8 cellular contexts compared by ENCODE assay signal in the genomic region with DNA sequence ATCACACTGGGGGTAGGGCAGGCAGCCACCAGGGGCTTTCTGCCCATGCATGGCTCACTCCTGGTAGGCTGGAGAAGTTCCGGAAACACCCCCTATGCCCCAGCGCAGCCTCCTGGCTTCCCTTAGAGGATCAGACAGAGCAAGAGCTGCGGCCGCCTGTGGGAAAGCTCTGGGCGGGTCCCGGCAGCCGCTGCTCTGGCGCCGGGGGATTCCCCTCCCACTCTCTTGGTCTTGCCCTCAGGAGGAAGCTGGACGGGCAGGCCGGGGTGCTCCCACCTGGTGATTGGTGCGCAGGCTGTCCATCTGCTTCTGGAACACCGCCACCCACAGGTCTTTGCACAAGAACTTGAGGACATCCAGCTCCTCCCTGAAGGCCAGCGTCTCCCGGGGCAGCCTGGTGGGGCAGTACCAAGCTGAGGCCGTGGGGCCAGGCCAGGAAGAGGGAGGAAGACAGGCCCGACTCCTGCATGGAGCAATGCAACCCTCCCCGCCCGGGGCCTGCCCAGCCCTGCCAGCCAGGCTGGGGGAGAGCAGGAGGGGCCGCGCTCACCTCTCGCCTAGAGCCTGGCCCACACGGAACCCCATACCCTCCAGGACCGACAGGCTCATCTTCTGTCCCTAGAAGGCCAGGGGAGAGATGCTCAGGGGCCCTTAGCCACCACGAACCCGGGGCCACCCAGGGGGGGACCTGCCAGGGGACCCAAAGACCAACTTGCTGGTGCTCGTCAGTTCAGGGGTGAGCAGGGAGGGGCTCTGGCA. TPM values are rescaled to one million over a fixed set of nuclear protein-coding genes. Genes with fewer than 3 reads are reported as not detected.
A peak's percentile ranks its signal among the peaks of the same experiment; 100 is the strongest.
DNase-seq lines count a peak whose midpoint lies in the region; ATAC-seq and TF ChIP-seq lines count a peak whose summit lies in the region.

No MANE protein-coding gene starts in this region.

- no peaks in the 10 kb centered on the region for H3K9me3 Mint-ChIP-seq in activated CD4-positive, alpha-beta T cell treated with anti-CD3 and anti-CD28 coated beads, Interleukin-2, amount 10 ng/mL, durations not matched to agents 24 days and 14 days

- H3K4me1 Mint-ChIP-seq in activated CD4-positive, alpha-beta T cell treated with anti-CD3 and anti-CD28 coated beads, Interleukin-2, amount 10 ng/mL, durations not matched to agents 24 days and 14 days = peaks cover 16% of the 10 kb centered on the region

- H3K27me3 ChIP-seq in BJ (ENCODE audit: control insufficient read depth, insufficient read depth, low read length) = 0 out of 2 replicates have a peak, but pooled peaks cover 6% of the 10 kb centered on the region

- no peak overlapping the region for H3K4me3 ChIP-seq in BJ (ENCODE audit: low read depth, low read length)

- TF ChIP-seq CTCF in BJ (IDR thresholded peaks at IDR 0.05; ENCODE audit: insufficient read depth, low read depth, low read length) = peak; percentile 20; the same call in 1 of the 2 replicates

- H3K4me3 Mint-ChIP-seq in activated CD4-positive, alpha-beta T cell treated with anti-CD3 and anti-CD28 coated beads, Interleukin-2, amount 10 ng/mL, durations not matched to agents 24 days and 14 days = no peak overlapping the region

- POLR2A ChIA-PET in BJ (lab: Charles Lee) = no interaction called here

- peak; percentile 67 for ATAC-seq in GM19328 (IDR thresholded peaks at IDR 0.05; ENCODE audit: unreplicated experiment)
- peak; percentile 47 for ATAC-seq in sciatic nerve

- DNase-seq in BJ (ENCODE audit: low read depth) (no peak), HK-2 (ENCODE audit: unreplicated experiment) (peak; percentile 95), fibroblast of peridontal ligament (ENCODE audit: extremely low read depth) (peak; percentile 19), sciatic nerve (ENCODE audit: low spot score) (no peak), amniotic stem cell (lab: John Stamatoyannopoulos, UW) (no peak), dedifferentiated amniotic fluid mesenchymal stem cell (ENCODE audit: extremely low spot score) (no peak)
- DNase-seq in activated CD4-positive, alpha-beta T cell treated with anti-CD3 and anti-CD28 coated beads, Interleukin-2, amount 10 ng/mL, durations not matched to agents 24 days and 14 days = peak; percentile 89

- H3K27me3 Mint-ChIP-seq in activated CD4-positive, alpha-beta T cell treated with anti-CD3 and anti-CD28 coated beads, Interleukin-2, amount 10 ng/mL, durations not matched to agents 24 days and 14 days = peaks cover 4% of the 10 kb centered on the region

- H3K36me3 ChIP-seq in BJ (ENCODE audit: control insufficient read depth, insufficient read depth, low read length) = no peaks in the 10 kb centered on the region

- peak overlapping the region; percentile 20 for H3K27ac Mint-ChIP-seq in activated CD4-positive, alpha-beta T cell treated with anti-CD3 and anti-CD28 coated beads, Interleukin-2, amount 10 ng/mL, durations not matched to agents 24 days and 14 days

- H3K36me3 Mint-ChIP-seq in activated CD4-positive, alpha-beta T cell treated with anti-CD3 and anti-CD28 coated beads, Interleukin-2, amount 10 ng/mL, durations not matched to agents 24 days and 14 days (ENCODE audit: low read depth) = peaks cover 3% of the 10 kb centered on the region

- intact Hi-C loops in activated CD4-positive, alpha-beta T cell treated with anti-CD3 and anti-CD28 coated beads, Interleukin-2, amount 10 ng/mL, durations not matched to agents 24 days and 14 days (cut with micrococcal nuclease) = loop anchor here (5.0 kb wide), 1 partner anchor 47 kb away; no protein-coding TSS in a partner anchor
- intact Hi-C loops in sciatic nerve (cut with DNase I) = no loop called here

- CTCF ChIA-PET in BJ (lab: Yijun Ruan, JAX) = no interaction called here

RNA-seq across cellular contexts. Expression of gene NKPD1, which starts 4.0 kb away (rescaled TPM):
- polyA plus RNA-seq in BJ (2011; rRNA removed) = 0.02 and 0.05 TPM in 2 replicates
- polyA minus RNA-seq in BJ (2011; rRNA and poly(A)+ RNA removed) = not detected in 2 replicates
- total RNA-seq in activated CD4-positive, alpha-beta T cell treated with anti-CD3 and anti-CD28 coated beads, Interleukin-2, amount 10 ng/mL, durations not matched to agents 24 days and 14 days = 0.16 and 0.28 TPM in 2 replicates
- total RNA-seq in sciatic nerve = not detected

RNA-seq across cellular contexts. Expression of gene TRAPPC6A, which starts 13.3 kb away (rescaled TPM):
- polyA plus RNA-seq in BJ (2011; rRNA removed) = 9.7 and 15.0 TPM in 2 replicates
- polyA minus RNA-seq in BJ (2011; rRNA and poly(A)+ RNA removed) = 1.4 and 2.4 TPM in 2 replicates
- total RNA-seq in activated CD4-positive, alpha-beta T cell treated with anti-CD3 and anti-CD28 coated beads, Interleukin-2, amount 10 ng/mL, durations not matched to agents 24 days and 14 days = 24.7 and 28.5 TPM in 2 replicates
- 20.8 TPM for total RNA-seq in sciatic nerve

RNA-seq across cellular contexts. Expression of gene BLOC1S3, which starts 13.8 kb away (rescaled TPM):
- polyA plus RNA-seq in BJ (2011; rRNA removed) = 7.1 and 8.3 TPM in 2 replicates
- 9.7 and 12.5 TPM in 2 replicates for polyA minus RNA-seq in BJ (2011; rRNA and poly(A)+ RNA removed)
- total RNA-seq in activated CD4-positive, alpha-beta T cell treated with anti-CD3 and anti-CD28 coated beads, Interleukin-2, amount 10 ng/mL, durations not matched to agents 24 days and 14 days = 10.1 and 12.2 TPM in 2 replicates
- 13.0 TPM for total RNA-seq in sciatic nerve

Comparison
In these comparisons a context has a peak if more than half of its experiments do, and no peak if none do; other contexts are left out.
1. DNase-seq: peak in HK-2 (single experiment), activated CD4-positive, alpha-beta T cell treated with anti-CD3 and anti-CD28 coated beads, Interleukin-2, amount 10 ng/mL, durations not matched to agents 24 days and 14 days (single experiment) and fibroblast of peridontal ligament (single experiment); none in BJ (single experiment), sciatic nerve (single experiment), amniotic stem cell (single experiment) and dedifferentiated amniotic fluid mesenchymal stem cell (single experiment).